ENCODE assay signal across 8 cellular contexts in the genomic region with DNA sequence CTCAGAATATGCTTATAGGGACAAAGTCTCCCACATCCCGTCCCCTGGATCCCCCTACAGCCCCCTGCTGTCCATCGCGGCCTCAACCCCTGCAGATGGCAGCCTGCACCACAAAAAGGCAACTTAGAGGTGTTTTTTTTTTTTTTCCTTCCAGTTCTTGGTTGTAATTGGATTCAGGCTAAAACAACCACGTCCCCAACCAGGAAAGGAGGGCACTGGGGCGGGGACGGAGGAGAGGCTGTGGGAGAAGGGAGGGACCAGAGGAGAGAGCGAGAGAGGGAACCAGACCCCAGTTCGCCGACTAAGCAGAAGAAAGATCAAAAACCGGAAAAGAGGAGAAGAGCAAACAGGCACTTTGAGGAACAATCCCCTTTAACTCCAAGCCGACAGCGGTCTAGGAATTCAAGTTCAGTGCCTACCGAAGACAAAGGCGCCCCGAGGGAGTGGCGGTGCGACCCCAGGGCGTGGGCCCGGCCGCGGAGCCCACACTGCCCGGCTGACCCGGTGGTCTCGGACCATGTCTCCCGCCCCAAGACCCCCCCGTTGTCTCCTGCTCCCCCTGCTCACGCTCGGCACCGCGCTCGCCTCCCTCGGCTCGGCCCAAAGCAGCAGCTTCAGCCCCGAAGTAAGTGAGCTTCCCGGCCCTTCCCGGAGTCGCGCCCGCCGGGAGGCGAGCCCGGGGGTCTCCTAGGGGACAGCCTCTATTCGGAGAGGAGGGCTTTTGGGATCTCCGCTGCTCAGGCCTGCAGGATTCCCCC. TPM values are rescaled to one million over a fixed set of nuclear protein-coding genes. Genes with fewer than 3 reads are reported as not detected.
DNase-seq lines count a peak whose midpoint lies in the region; ATAC-seq and TF ChIP-seq lines count a peak whose summit lies in the region.

A gene (plus strand): TSS at position 285 of the 758 bp plus-strand sequence. CDS start 233 bp downstream, at position 518.

- H3K4me1 ChIP-seq in adrenal gland (replicated peaks in 1 of 2) (peaks cover 17 to 27% of the 10 kb centered on the region in 2 donors), heart left ventricle (peaks cover 0 to 37% (median 18%) of the 10 kb centered on the region in 12 donors), parathyroid adenoma (peaks cover 13% of the 10 kb centered on the region)

- H3K9me3 ChIP-seq in adrenal gland (replicated peaks in 1 of 3) (no peaks in the 10 kb centered on the region), heart left ventricle (no peaks in the 10 kb centered on the region), parathyroid adenoma (ENCODE audit: control insufficient read depth, low read length) (no peaks in the 10 kb centered on the region)

- H3K36me3 ChIP-seq in adrenal gland (replicated peaks in 1 of 2) = peaks cover 0 to 24% of the 10 kb centered on the region in 2 donors
- H3K36me3 ChIP-seq in heart left ventricle = peaks cover 0 to 39% (median 27%) of the 10 kb centered on the region in 9 donors
- H3K36me3 ChIP-seq in parathyroid adenoma (ENCODE audit: control insufficient read depth, insufficient read depth, low read length) = no peaks in the 10 kb centered on the region

- in situ Hi-C loops in ACHN (cut with HindIII; ENCODE audit: low pct_ligation_motif_present, low pct_unique_long_range_greater_than_20kb, low sequenced_read_pairs) = no loop called here

- H3K9ac ChIP-seq in parathyroid adenoma = peak within 1 kb of the TSS; percentile 93

- no peaks in the 10 kb centered on the region for H3K27me3 ChIP-seq in adrenal gland
- no peaks in the 10 kb centered on the region for H3K27me3 ChIP-seq in heart left ventricle
- no peaks in the 10 kb centered on the region for H3K27me3 ChIP-seq in parathyroid adenoma (ENCODE audit: control insufficient read depth, insufficient read depth, low read length)

- DNase-seq in ACHN = peak; percentile 72
- DNase-seq in HK-2 (ENCODE audit: unreplicated experiment) = peak; percentile 76
- DNase-seq in adrenal gland = peak; percentile 60 to 86 (median 80)
- peak; percentile 69 to 87 (median 82) for DNase-seq in heart left ventricle
- DNase-seq in stimulated activated CD4-positive, alpha-beta T cell treated with anti-CD3 and anti-CD28 coated beads, Interleukin-4, amount 100 ng/mL, for 24 hours = no peak
- no peak for DNase-seq in GF-D8 (lab: John Stamatoyannopoulos, UW)
- no peak for DNase-seq in NCI-H2029 (lab: John Stamatoyannopoulos, UW)

- H3K27ac ChIP-seq in adrenal gland (peak within 1 kb of the TSS; percentile 61 to 90 (median 74)), heart left ventricle (peak within 1 kb of the TSS; percentile 81 to 98 (median 92)), parathyroid adenoma (peak within 1 kb of the TSS; percentile 77)

- ATAC-seq in heart left ventricle = peak; percentile 73 to 86 (median 80)

- TF ChIP-seq POLR2A in adrenal gland (IDR thresholded peaks at IDR 0.05) (peak in 1 of 2 donors; percentile 64), heart left ventricle (IDR thresholded peaks at IDR 0.05) (peak in 1 of 2 donors; percentile 45)

- H3K4me3 ChIP-seq in adrenal gland (peak within 1 kb of the TSS; percentile 20 to 90 (median 74)), heart left ventricle (peak within 1 kb of the TSS; percentile 56 to 99 (median 82)), parathyroid adenoma (ENCODE audit: low read depth, low read length) (peak within 1 kb of the TSS; percentile 87)

- TF ChIP-seq CTCF in adrenal gland (IDR thresholded peaks at IDR 0.05) (peak in 4 of 6 experiments; percentile 24 to 68 (median 36)), heart left ventricle (IDR thresholded peaks at IDR 0.05) (peak in 9 of 12 donors; percentile 27 to 57 (median 51)), parathyroid adenoma (IDR thresholded peaks at IDR 0.05) (peak; percentile 60)

- H2AFZ ChIP-seq in parathyroid adenoma = peak within 1 kb of the TSS; percentile 80

- peak within 1 kb of the TSS; percentile 93 for H3K4me2 ChIP-seq in parathyroid adenoma (ENCODE audit: low read length)

- H3K79me2 ChIP-seq in parathyroid adenoma = peaks cover 15% of the 10 kb centered on the region

- intact Hi-C loops in adrenal gland (cut with DNase I) (no loop called here), heart left ventricle (cut with DNase I) (loop anchor here in 4 of 10 donors (1.0 to 10.0 kb wide), 3 partner anchors 16 to 78 kb away; a partner anchor contains a TSS)

- WGBS in adrenal gland, 4 donors = 1 to 5% (median 2%) methylated on average over 17 to 44 of the region's 44 CpGs
- 1 to 3% (median 3%) methylated on average over 36 to 44 of the region's 44 CpGs for WGBS in heart left ventricle, 4 donors

RNA-seq across cellular contexts. Expression of the gene that starts here (rescaled TPM):
- total RNA-seq in adrenal gland (100 to 1,000 TPM in 4 of 8 donors, 10 to 100 TPM in 4; 55.7 to 161 (median 97.8) TPM), heart left ventricle (10 to 100 TPM; 14.0 to 90.6 (median 24.8) TPM)
- polyA plus RNA-seq in adrenal gland (10 to 100 TPM; 15.5 to 65.2 (median 17.0) TPM), heart left ventricle (10 to 100 TPM; 18.9 to 25.7 TPM)

Comparison
In these comparisons a context has a peak if more than half of its experiments do, and no peak if none do; other contexts are left out.
1. DNase-seq: peak in ACHN (single experiment), HK-2 (single experiment), adrenal gland (7 of 7) and heart left ventricle (5 of 5); none in stimulated activated CD4-positive, alpha-beta T cell treated with anti-CD3 and anti-CD28 coated beads, Interleukin-4, amount 100 ng/mL, for 24 hours (single experiment), GF-D8 (single experiment) and NCI-H2029 (single experiment).
2. Peak in every context shown above with its lines, with median percentiles within 50 percentile points of each other: H3K27ac ChIP-seq, H3K4me3 ChIP-seq and CTCF ChIP-seq.